In genomic region chr6:39876826-39877225, GRCh38 we compare ENCODE assay signal across 16 cellular contexts. TPM values are rescaled to one million over a fixed set of nuclear protein-coding genes. Genes with fewer than 3 reads are reported as not detected.
DNase-seq lines count a peak whose midpoint lies in the region; ATAC-seq and TF ChIP-seq lines count a peak whose summit lies in the region.
"Had no signal": no experiment of that assay in that cellular context is flagged by ENCODE, and none has a peak within 500 bp of the region (broad histone marks: within the 10 kb centered on the region; RNA-seq: fewer than 3 reads in every experiment).

No MANE protein-coding gene starts in this region.

- H3K4me3 ChIP-seq in left ventricle myocardium inferior = no peak overlapping the region
- H3K4me3 ChIP-seq in gastroesophageal sphincter = no peak overlapping the region
- H3K4me3 ChIP-seq in thyroid gland (replicated peaks in 1 of 3) = no peak overlapping the region
- H3K4me3 ChIP-seq in prostate gland = no peak overlapping the region

- H3K4me1 ChIP-seq in left ventricle myocardium inferior (peaks cover 6% of the 10 kb centered on the region), gastroesophageal sphincter (peaks cover 2 to 27% (median 4%) of the 10 kb centered on the region in 3 donors), thyroid gland (peaks cover 1 to 23% of the 10 kb centered on the region in 2 donors), prostate gland (replicated peaks) (no peaks in the 10 kb centered on the region)

- TF ChIP-seq POLR2A in gastroesophageal sphincter (IDR thresholded peaks at IDR 0.05) (no peak), thyroid gland (IDR thresholded peaks at IDR 0.05) (no peak), prostate gland (IDR thresholded peaks at IDR 0.05) (no peak)

- no peaks in the 10 kb centered on the region for H3K9me3 ChIP-seq in left ventricle myocardium inferior (replicated peaks)
- H3K9me3 ChIP-seq in gastroesophageal sphincter = no peaks in the 10 kb centered on the region
- no peaks in the 10 kb centered on the region for H3K9me3 ChIP-seq in thyroid gland
- no peaks in the 10 kb centered on the region for H3K9me3 ChIP-seq in prostate gland
- no peaks in the 10 kb centered on the region for H3K9me3 ChIP-seq in T-helper 17 cell (ENCODE audit: control insufficient read depth, low read length, poor library complexity, severe bottlenecking)

- H3K36me3 ChIP-seq in left ventricle myocardium inferior (peaks cover 47% of the 10 kb centered on the region), gastroesophageal sphincter (peaks cover 4 to 95% of the 10 kb centered on the region in 2 donors), thyroid gland (peaks cover 5 to 6% of the 10 kb centered on the region in 2 donors), prostate gland (no peaks in the 10 kb centered on the region)

- H3K27ac Mint-ChIP-seq in T-helper 17 cell = no peak overlapping the region
- H3K27ac Mint-ChIP-seq: B cell; CD4-positive, alpha-beta T cell; HFFc6 had no signal

- no peak overlapping the region for H3K4me3 Mint-ChIP-seq in T-helper 17 cell
- H3K4me3 Mint-ChIP-seq: B cell; CD4-positive, alpha-beta T cell; HFFc6 had no signal

- 61 to 70% methylated on average over 3 of the region's 3 CpGs for WGBS in gastroesophageal sphincter (ENCODE audit: low coverage in 1 of 2), 2 donors
- WGBS in thyroid gland, 2 donors = 29 to 30% methylated on average over 3 of the region's 3 CpGs
- 78% methylated on average over 3 of the region's 3 CpGs for WGBS in prostate gland

- no peak for DNase-seq in left ventricle myocardium inferior
- no peak for DNase-seq in left ventricle myocardium superior
- peak; percentile 65 for DNase-seq in cerebellar cortex (ENCODE audit: low spot score)
- peak; percentile 63 to 64 for DNase-seq in thyroid gland
- DNase-seq in prostate gland (ENCODE audit: low spot score) = no peak
- no peak for DNase-seq in T-helper 17 cell
- DNase-seq: 8988T; ACHN; CD4-positive, alpha-beta T cell; DND-41; GF-D8; HFFc6 had no signal

- H3K4me1 Mint-ChIP-seq in T-helper 17 cell = no peaks in the 10 kb centered on the region
- H3K4me1 Mint-ChIP-seq: B cell had no signal

- H3K27ac ChIP-seq in left ventricle myocardium inferior (replicated peaks) = peak overlapping the region; percentile 12
- H3K27ac ChIP-seq in gastroesophageal sphincter = peak overlapping the region in 3 of 4 donors; percentile 22 to 85 (median 42)
- H3K27ac ChIP-seq in thyroid gland = peak overlapping the region in 2 of 3 donors; percentile 42 to 57
- H3K27ac ChIP-seq in prostate gland = no peak overlapping the region
- H3K27ac ChIP-seq: HL-60 had no signal

- H3K27me3 Mint-ChIP-seq in T-helper 17 cell = peaks cover 18% of the 10 kb centered on the region
- H3K27me3 Mint-ChIP-seq: CD4-positive, alpha-beta T cell had no signal

- intact Hi-C loops in left ventricle myocardium inferior (cut with micrococcal nuclease) = no loop called here
- intact Hi-C loops in left ventricle myocardium superior (cut with micrococcal nuclease) = no loop called here
- intact Hi-C loops in thyroid gland (cut with DNase I) = loop anchor here (10.0 kb wide), 1 partner anchor 428 kb away; no protein-coding TSS in a partner anchor
- intact Hi-C loops in prostate gland (cut with DNase I) = no loop called here

- TF ChIP-seq EP300 in gastroesophageal sphincter (IDR thresholded peaks at IDR 0.05) = no peak

- no peaks in the 10 kb centered on the region for H3K27me3 ChIP-seq in left ventricle myocardium inferior (ENCODE audit: low read depth)
- H3K27me3 ChIP-seq in gastroesophageal sphincter = no peaks in the 10 kb centered on the region
- H3K27me3 ChIP-seq in thyroid gland = no peaks in the 10 kb centered on the region
- H3K27me3 ChIP-seq in prostate gland (replicated peaks; ENCODE audit: insufficient read depth) = no peaks in the 10 kb centered on the region

- ATAC-seq in left ventricle myocardium superior (no peak), gastroesophageal sphincter (no peak), HG03175 (IDR thresholded peaks at IDR 0.05; ENCODE audit: unreplicated experiment) (no peak), T-helper 17 cell (no peak)

- H3K36me3 Mint-ChIP-seq in T-helper 17 cell (ENCODE audit: low read depth) = no peaks in the 10 kb centered on the region

- TF ChIP-seq CTCF in left ventricle myocardium inferior (IDR thresholded peaks at IDR 0.05; ENCODE audit: borderline replicate concordance) (no peak), gastroesophageal sphincter (IDR thresholded peaks at IDR 0.05) (no peak), thyroid gland (IDR thresholded peaks at IDR 0.05) (no peak), prostate gland (IDR thresholded peaks at IDR 0.05) (no peak)

RNA-seq across cellular contexts. Expression of gene MOCS1, which starts 57.4 kb away (rescaled TPM):
- 28.6 TPM for total RNA-seq in left ventricle myocardium inferior
- total RNA-seq in left ventricle myocardium superior = 24.7 TPM
- total RNA-seq in gastroesophageal sphincter = 10 to 100 TPM; 24.0 to 33.0 (median 29.3) TPM
- 10 to 100 TPM; 23.4 to 39.8 (median 33.1) TPM for total RNA-seq in thyroid gland
- total RNA-seq in prostate gland = 10 to 100 TPM in 1 of 2 donors, 1 to 10 TPM in 1; 7.2 to 19.8 TPM
- under 1 TPM; 0.37 to 0.52 TPM for total RNA-seq in T-helper 17 cell

Comparison
In these comparisons a context has a peak if more than half of its experiments do, and no peak if none do; other contexts are left out.
1. DNase-seq: peak in cerebellar cortex (single experiment) and thyroid gland (2 of 2); none in left ventricle myocardium inferior (single experiment), left ventricle myocardium superior (single experiment), prostate gland (single experiment) and T-helper 17 cell (0 of 3).
2. H3K27ac ChIP-seq: peak in left ventricle myocardium inferior (single experiment), gastroesophageal sphincter (3 of 4) and thyroid gland (2 of 3); none in prostate gland (0 of 2).
3. RNA of gene MOCS1, which starts 57.4 kb away (total RNA-seq): 23.4 to 39.8 TPM in thyroid gland, 24.0 to 33.0 TPM in gastroesophageal sphincter, 28.6 TPM in left ventricle myocardium inferior (single experiment), 24.7 TPM in left ventricle myocardium superior (single experiment) and 7.2 to 19.8 TPM in prostate gland; 0.37 to 0.52 TPM in T-helper 17 cell; every median in the first group is over 4 times any median in the second.